Comparison of ENCODE assay signal across 1 cellular context in genomic region chr3:9732753-9733115, GRCh38.
TF ChIP-seq lines count a peak whose summit lies in the region.

No MANE protein-coding gene starts in this region.

TF ChIP-seq in K562, 482 proteins besides CTCF, POLR2A, EP300 and RAD21:
- peak; percentile 57; the same call in 1 of the 2 replicates for TF ChIP-seq ETS1 (conservative IDR thresholded peaks at IDR 0.05; ENCODE audit: control insufficient read depth, low read depth, low read length)
- TF ChIP-seq DLX4 (CRISPR knock-in tag; IDR thresholded peaks at IDR 0.05): no peak
